8 cellular contexts compared by ENCODE assay signal in genomic region chr7:27662490-27663205, GRCh38. TPM values are rescaled to one million over a fixed set of nuclear protein-coding genes. Genes with fewer than 3 reads are reported as not detected.
A peak's percentile ranks its signal among the peaks of the same experiment; 100 is the strongest.
DNase-seq lines count a peak whose midpoint lies in the region; ATAC-seq and TF ChIP-seq lines count a peak whose summit lies in the region.

HIBADH (minus strand) TSS chr7:27662883; CDS start chr7:27662788, 95 bp downstream.

- DNase-seq in GM10266 (ENCODE audit: extremely low spot score) (peak; percentile 96), NCI-H1105 (lab: John Stamatoyannopoulos, UW) (peak; percentile 96), SKM-1 treated with dmso at 0.1 percent for 144 hours (lab: John Stamatoyannopoulos, UW; ENCODE audit: unreplicated experiment) (peak; percentile 98), glomerular endothelial cell (ENCODE audit: extremely low read depth, low read depth, low spot score) (peak; percentile 91), occipital lobe (lab: John Stamatoyannopoulos, UW) (peak; percentile 99)

- no peaks in the 10 kb centered on the region for H3K27me3 Mint-ChIP-seq in activated naive CD8-positive, alpha-beta T cell

- ATAC-seq in HG02623 (IDR thresholded peaks at IDR 0.05; ENCODE audit: unreplicated experiment), result peak; percentile 99

- H3K4me3 Mint-ChIP-seq in activated naive CD8-positive, alpha-beta T cell, result peak within 1 kb of the TSS; percentile 88

- H3K27ac Mint-ChIP-seq in activated naive CD8-positive, alpha-beta T cell, result peak within 1 kb of the TSS; percentile 89

- H3K9me3 Mint-ChIP-seq in activated naive CD8-positive, alpha-beta T cell (ENCODE audit: low read depth), result no peaks in the 10 kb centered on the region

- TF ChIP-seq CTCF in GM10266 (IDR thresholded peaks at IDR 0.05; ENCODE audit: control insufficient read depth, insufficient read depth, low read depth, missing control alignments), result no peak

- peaks cover 20% of the 10 kb centered on the region for H3K4me1 Mint-ChIP-seq in activated naive CD8-positive, alpha-beta T cell (ENCODE audit: low read depth)

- no peaks in the 10 kb centered on the region for H3K36me3 Mint-ChIP-seq in activated naive CD8-positive, alpha-beta T cell

- peak within 1 kb of the TSS; percentile 85 for H3K27ac ChIP-seq in temporal lobe (ENCODE audit: low read depth, low read length)

RNA-seq across cellular contexts. Expression of gene HIBADH, which starts in this region (rescaled TPM):
- 29.8 and 31.7 TPM in 2 replicates for total RNA-seq in glomerular endothelial cell
- 14.7 TPM for total RNA-seq in occipital lobe
- 7.4 TPM for total RNA-seq in temporal lobe

Comparison
In these comparisons a context has a peak if more than half of its experiments do, and no peak if none do; other contexts are left out.
1. Peak in every context shown above with its lines: DNase-seq, ATAC-seq and H3K27ac ChIP-seq.